ENCODE assay signal across 15 cellular contexts in the genomic region with DNA sequence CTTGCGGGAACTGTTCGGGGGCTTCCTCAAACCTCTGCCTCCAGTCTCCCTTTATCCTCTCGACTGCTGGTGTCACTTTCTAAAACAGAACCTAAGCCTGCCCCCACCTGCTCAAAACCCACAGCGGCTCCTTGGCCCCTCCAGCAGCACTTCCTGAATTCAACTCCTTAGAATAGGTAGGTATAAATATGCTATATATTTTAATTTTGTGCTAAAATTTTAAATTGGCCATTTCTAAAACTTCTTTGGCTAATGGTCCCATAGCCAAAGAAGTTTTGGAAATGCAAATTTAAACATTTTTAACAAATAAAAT.
DNase-seq lines count a peak whose midpoint lies in the region; TF ChIP-seq lines count a peak whose summit lies in the region.
"Had no signal": no experiment of that assay in that cellular context is flagged by ENCODE, and none has a peak within 500 bp of the region (broad histone marks: within the 10 kb centered on the region; RNA-seq: fewer than 3 reads in every experiment).

No MANE protein-coding gene starts in this region.

- H3K27me3 Mint-ChIP-seq in glutamatergic neuron (ENCODE audit: unreplicated experiment) = peaks cover 14% of the 10 kb centered on the region

- H3K4me1 Mint-ChIP-seq in glutamatergic neuron (ENCODE audit: low read depth, unreplicated experiment) = peaks cover 28% of the 10 kb centered on the region
- H3K4me1 Mint-ChIP-seq: CD14-positive monocyte had no signal

- H2AFZ ChIP-seq in Karpas-422 (ENCODE audit: low read length) = peak overlapping the region; percentile 39; the same call in 1 of the 2 replicates
- H2AFZ ChIP-seq: GM23248 had no signal

- H3K4me2 ChIP-seq in Karpas-422 (ENCODE audit: low read depth, low read length, poor library complexity, severe bottlenecking) = peak overlapping the region; percentile 80
- H3K4me2 ChIP-seq: BLaER1 had no signal

- intact Hi-C loops in colonic mucosa (cut with DNase I) = no loop called here

- H3K4me3 Mint-ChIP-seq in glutamatergic neuron (ENCODE audit: unreplicated experiment) = no peak overlapping the region
- H3K4me3 Mint-ChIP-seq: CD14-positive monocyte; CD4-positive, alpha-beta memory T cell had no signal

- H3K27ac ChIP-seq in Karpas-422 (ENCODE audit: low read length) = peak overlapping the region; percentile 84
- H3K27ac ChIP-seq in WERI-Rb-1 = peak overlapping the region; percentile 78
- H3K27ac ChIP-seq in colonic mucosa = no peak overlapping the region
- H3K27ac ChIP-seq: BLaER1, GM23248, HL-60 had no signal

- H3K9me3 ChIP-seq in Karpas-422 (ENCODE audit: low read length) (no peaks in the 10 kb centered on the region), WERI-Rb-1 (ENCODE audit: severe bottlenecking) (no peaks in the 10 kb centered on the region), colonic mucosa (no peaks in the 10 kb centered on the region)
- H3K9me3 ChIP-seq: BLaER1, HAP-1 had no signal

- H3K79me2 ChIP-seq in Karpas-422 (ENCODE audit: low read length) = no peaks in the 10 kb centered on the region

- H3K4me3 ChIP-seq in Karpas-422 (ENCODE audit: low read length) (peak overlapping the region; percentile 64), WERI-Rb-1 (ENCODE audit: low read depth, low read length) (no peak overlapping the region; the same call in 1 of the 2 replicates), colonic mucosa (no peak overlapping the region)
- H3K4me3 ChIP-seq: BLaER1, GM23248, HAP-1 had no signal

- no peaks in the 10 kb centered on the region for H3K27me3 ChIP-seq in Karpas-422 (ENCODE audit: low read length)
- H3K27me3 ChIP-seq in WERI-Rb-1 (ENCODE audit: insufficient read depth, low read depth, severe bottlenecking) = no peaks in the 10 kb centered on the region
- H3K27me3 ChIP-seq in colonic mucosa = no peaks in the 10 kb centered on the region
- H3K27me3 ChIP-seq: BLaER1 had no signal

- TF ChIP-seq CTCF in WERI-Rb-1 (IDR thresholded peaks at IDR 0.05; ENCODE audit: low read depth, low read length) (no peak), glutamatergic neuron (IDR thresholded peaks at IDR 0.05; ENCODE audit: partially characterized antibody, unreplicated experiment) (no peak), colonic mucosa (IDR thresholded peaks at IDR 0.05) (no peak)

- peak overlapping the region; percentile 41 for H3K27ac Mint-ChIP-seq in glutamatergic neuron (ENCODE audit: unreplicated experiment)
- H3K27ac Mint-ChIP-seq: CD14-positive monocyte; CD4-positive, alpha-beta memory T cell had no signal

- H3K9me2 ChIP-seq in Karpas-422 (replicated peaks; ENCODE audit: insufficient read depth, low read length) = no peaks in the 10 kb centered on the region

- H3K36me3 Mint-ChIP-seq in glutamatergic neuron (ENCODE audit: unreplicated experiment) = no peaks in the 10 kb centered on the region
- H3K36me3 Mint-ChIP-seq: CD14-positive monocyte; CD4-positive, alpha-beta memory T cell had no signal

- H4K20me1 ChIP-seq in Karpas-422 (ENCODE audit: insufficient read depth, low read depth, low read length) = no peaks in the 10 kb centered on the region
- H4K20me1 ChIP-seq: BLaER1 had no signal

- H3K9ac ChIP-seq in Karpas-422 (ENCODE audit: low read length) = peak overlapping the region; percentile 67
- no peak overlapping the region for H3K9ac ChIP-seq in colonic mucosa (ENCODE audit: low read depth in 2 of 2, low read length in 2 of 2)
- H3K9ac ChIP-seq: BLaER1, GM23248 had no signal

- no peaks in the 10 kb centered on the region for H3K36me3 ChIP-seq in Karpas-422 (ENCODE audit: insufficient read depth, low read length)
- no peaks in the 10 kb centered on the region; the same call in 1 of the 2 replicates for H3K36me3 ChIP-seq in WERI-Rb-1
- H3K36me3 ChIP-seq in colonic mucosa = no peaks in the 10 kb centered on the region
- H3K36me3 ChIP-seq: BLaER1, HAP-1 had no signal

- H3K9me3 Mint-ChIP-seq in glutamatergic neuron (ENCODE audit: unreplicated experiment) = peaks cover 9% of the 10 kb centered on the region
- H3K9me3 Mint-ChIP-seq: CD4-positive, alpha-beta memory T cell had no signal

- H3K4me1 ChIP-seq in Karpas-422 (ENCODE audit: low read length) (peaks cover 52% of the 10 kb centered on the region), colonic mucosa (no peaks in the 10 kb centered on the region)
- H3K4me1 ChIP-seq: BLaER1, HAP-1 had no signal

- DNase-seq in NCI-H82 (lab: John Stamatoyannopoulos, UW) (peak; percentile 59), NCI-H82 treated with DMSO at 0.1 percent for 48 hours (lab: John Stamatoyannopoulos, UW; ENCODE audit: unreplicated experiment) (no peak), Karpas-422 (peak; percentile 58), WERI-Rb-1 (peak; percentile 79), glutamatergic neuron (no peak), colonic mucosa (no peak), SIG-M5 treated with dmso at 0.1 percent for 504 hours (lab: John Stamatoyannopoulos, UW; ENCODE audit: unreplicated experiment) (no peak), NCI-H2107 treated with DMSO at 0.1 percent for 48 hours (lab: John Stamatoyannopoulos, UW; ENCODE audit: unreplicated experiment) (no peak)
- DNase-seq: 8988T, GM23248 had no signal

Comparison
In these comparisons a context has a peak if more than half of its experiments do, and no peak if none do; other contexts are left out.
1. DNase-seq: peak in NCI-H82 (single experiment), Karpas-422 (single experiment) and WERI-Rb-1 (single experiment); none in NCI-H82 treated with DMSO at 0.1 percent for 48 hours (single experiment), glutamatergic neuron (single experiment), colonic mucosa (single experiment), SIG-M5 treated with dmso at 0.1 percent for 504 hours (single experiment) and NCI-H2107 treated with DMSO at 0.1 percent for 48 hours (single experiment).